ENCODE assay signal across 7 cellular contexts in genomic region chr3:186209810-186210752, GRCh38.
DNase-seq lines count a peak whose midpoint lies in the region; ATAC-seq, FAIRE-seq and TF ChIP-seq lines count a peak whose summit lies in the region.

No MANE protein-coding gene starts in this region.

- peak overlapping the region; percentile 85 for H3K27ac Mint-ChIP-seq in astrocyte (ENCODE audit: unreplicated experiment)

- H3K4me1 ChIP-seq in GM23248 (ENCODE audit: insufficient read depth) (peaks cover 11% of the 10 kb centered on the region), astrocyte (ENCODE audit: insufficient read depth, low read length) (peaks cover 13% of the 10 kb centered on the region), small intestine (ENCODE audit: control insufficient read depth in 2 of 2, insufficient read depth in 1 of 2, low read depth in 1 of 2, low read length in 1 of 2) (no peaks in the 10 kb centered on the region)

- DNase-seq in GM23248 (peak; percentile 80), NCI-H2107 (lab: John Stamatoyannopoulos, UW) (peak; percentile 78), astrocyte (ENCODE audit: low read depth) (peak; percentile 77), hippocampal formation (lab: John Stamatoyannopoulos, UW) (peak; percentile 89 to 93), small intestine (peak; percentile 28), D341Med (ENCODE audit: low spot score) (no peak)

- H4K20me1 ChIP-seq in GM23248 (ENCODE audit: insufficient read depth) (no peaks in the 10 kb centered on the region), astrocyte (ENCODE audit: insufficient read depth, low read length) (no peaks in the 10 kb centered on the region)

- FAIRE-seq in astrocyte (lab: Jason Lieb, UNC): no peak
- no peak for FAIRE-seq in small intestine (lab: Jason Lieb, UNC)

- H3K9me3 Mint-ChIP-seq in astrocyte (ENCODE audit: unreplicated experiment): no peaks in the 10 kb centered on the region

- H3K4me3 Mint-ChIP-seq in astrocyte (ENCODE audit: unreplicated experiment): no peak overlapping the region

- H3K27me3 ChIP-seq in GM23248 (replicated peaks; ENCODE audit: insufficient read depth) (peaks cover 15% of the 10 kb centered on the region; the same call in 1 of the 2 replicates), astrocyte (ENCODE audit: insufficient read depth, low read length) (no peaks in the 10 kb centered on the region), small intestine (ENCODE audit: control insufficient read depth in 2 of 2, insufficient read depth in 2 of 2, low read length in 2 of 2) (no peaks in the 10 kb centered on the region)

- H3K27ac ChIP-seq in GM23248 (no peak overlapping the region), astrocyte (ENCODE audit: low read depth, low read length) (peak overlapping the region; percentile 40), small intestine (ENCODE audit: low read depth in 1 of 2, low read length in 1 of 2) (peak overlapping the region in 1 of 2 donors; percentile 55)

- no peaks in the 10 kb centered on the region for H3K9me2 ChIP-seq in GM23248 (ENCODE audit: insufficient read depth)

- H3K9ac ChIP-seq in GM23248 (peak overlapping the region; percentile 46), astrocyte (ENCODE audit: low read length) (peak overlapping the region; percentile 30)

- H3K4me1 Mint-ChIP-seq in astrocyte (ENCODE audit: low read depth, unreplicated experiment): peaks cover 22% of the 10 kb centered on the region

- H3K4me2 ChIP-seq in GM23248 (ENCODE audit: unreplicated experiment) (peak overlapping the region; percentile 69), astrocyte (ENCODE audit: low read length) (peak overlapping the region; percentile 79)

- no peak for TF ChIP-seq CTCF in astrocyte (IDR thresholded peaks at IDR 0.05; ENCODE audit: insufficient read depth, low read depth, low read length)

- H3K36me3 ChIP-seq in GM23248 (ENCODE audit: low read depth) (no peaks in the 10 kb centered on the region), astrocyte (ENCODE audit: insufficient read depth, low read length) (no peaks in the 10 kb centered on the region), small intestine (ENCODE audit: control insufficient read depth in 2 of 2, insufficient read depth in 2 of 2, low read length in 2 of 2) (no peaks in the 10 kb centered on the region)

- H3K36me3 Mint-ChIP-seq in astrocyte (ENCODE audit: low read depth, unreplicated experiment): peaks cover 3% of the 10 kb centered on the region

- H2AFZ ChIP-seq in GM23248 (peak overlapping the region; percentile 86), astrocyte (ENCODE audit: low read depth, low read length) (peak overlapping the region; percentile 73)

- in situ Hi-C loops in GM23248 (cut with MboI): no loop called here

- no peak for ATAC-seq in activated CD4-positive, CD25-positive, alpha-beta regulatory T cell treated with anti-CD3 and anti-CD28 coated beads, Interleukin-2, amount 50 U/mL, for 24 hours

- H3F3A ChIP-seq in GM23248 (ENCODE audit: insufficient read depth): no peaks in the 10 kb centered on the region

- peaks cover 16% of the 10 kb centered on the region for H3K27me3 Mint-ChIP-seq in astrocyte (ENCODE audit: low read depth, unreplicated experiment)

- H3K4me3 ChIP-seq in GM23248: peak overlapping the region; percentile 58
- no peak overlapping the region for H3K4me3 ChIP-seq in astrocyte (ENCODE audit: insufficient read depth, low read depth, low read length)
- no peak overlapping the region for H3K4me3 ChIP-seq in small intestine (ENCODE audit: low read depth in 1 of 2, low read length in 2 of 2)

- WGBS in GM23248 (ENCODE audit: low coverage in 1 of 2, low lambda C conversion rate in 2 of 2, missing lambda C conversion rate in 2 of 2), 2 experiments: 10 to 12% methylated on average over 20 of the region's 20 CpGs
- 12 to 23% (median 20%) methylated on average over 18 to 20 of the region's 20 CpGs for WGBS in small intestine, 3 donors

- no peaks in the 10 kb centered on the region for H3K79me2 ChIP-seq in GM23248 (ENCODE audit: insufficient read depth)
- H3K79me2 ChIP-seq in astrocyte (ENCODE audit: insufficient read depth, low read length): no peaks in the 10 kb centered on the region

- no peaks in the 10 kb centered on the region for H3K9me3 ChIP-seq in GM23248 (ENCODE audit: low read depth)
- H3K9me3 ChIP-seq in astrocyte (ENCODE audit: insufficient read depth, low read depth, low read length): no peaks in the 10 kb centered on the region
- H3K9me3 ChIP-seq in small intestine (ENCODE audit: control insufficient read depth, low read depth): no peaks in the 10 kb centered on the region
